ENCODE assay signal across 12 cellular contexts in the genomic region with DNA sequence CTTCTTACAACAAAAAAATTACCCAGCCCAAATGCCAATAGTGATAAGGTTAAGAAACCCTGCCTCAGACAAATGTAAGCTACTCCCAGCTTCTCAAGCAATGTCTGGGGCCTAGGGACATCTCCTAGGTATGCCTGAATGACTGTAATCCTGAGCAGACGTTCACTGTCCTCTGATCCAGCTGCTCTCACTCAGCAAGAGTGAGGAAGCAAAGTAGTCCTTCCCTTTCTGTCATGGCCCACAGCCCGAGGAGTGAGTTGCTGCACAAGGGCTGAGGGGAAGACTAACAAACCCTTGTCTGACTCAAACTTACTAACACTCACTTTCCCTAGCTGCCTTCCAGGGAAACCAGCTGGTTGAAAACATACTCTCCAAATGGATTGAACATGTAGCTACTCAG.
DNase-seq lines count a peak whose midpoint lies in the region; ATAC-seq and TF ChIP-seq lines count a peak whose summit lies in the region.
"Had no signal": no experiment of that assay in that cellular context is flagged by ENCODE, and none has a peak within 500 bp of the region (broad histone marks: within the 10 kb centered on the region; RNA-seq: fewer than 3 reads in every experiment).

No MANE protein-coding gene starts in this region.

- peak; percentile 50 to 51 for ATAC-seq in lower lobe of right lung
- ATAC-seq: body of pancreas had no signal

- no CpG with 5 or more reads among the region's 2 CpGs for WGBS in H9 (ENCODE audit: extremely low coverage, insufficient read length, low lambda C conversion rate)

- TF ChIP-seq CTCF in HFFc6 (IDR thresholded peaks at IDR 0.05) (no peak), astrocyte of the spinal cord (IDR thresholded peaks at IDR 0.05; ENCODE audit: low read depth, low read length) (no peak), lower lobe of right lung (IDR thresholded peaks at IDR 0.05) (no peak), H9 (conservative IDR thresholded peaks at IDR 0.05) (no peak)

- H4K5ac ChIP-seq in H9 (ENCODE audit: insufficient read length, low read depth, low read length), result no peak overlapping the region

- no peak overlapping the region for H3K14ac ChIP-seq in H9 (ENCODE audit: insufficient read depth, low read length)

- H3K9me3 Mint-ChIP-seq in HFFc6 (no peaks in the 10 kb centered on the region), H9 (no peaks in the 10 kb centered on the region)

- no peaks in the 10 kb centered on the region for H4K20me1 ChIP-seq in H9 (ENCODE audit: control insufficient read depth, insufficient read depth, insufficient read length)

- H3K4me3 Mint-ChIP-seq in HFFc6, result no peak overlapping the region; the same call in 1 of the 2 replicates
- H3K4me3 Mint-ChIP-seq in H9, result no peak overlapping the region

- no peak overlapping the region for H3K9ac ChIP-seq in H9 (ENCODE audit: extremely low read depth, insufficient read length, low read length)

- no peak overlapping the region for H2BK12ac ChIP-seq in H9 (ENCODE audit: insufficient read length, low read depth, low read length)

- no peak overlapping the region for H2BK15ac ChIP-seq in H9 (ENCODE audit: low read depth, low read length)

- in situ Hi-C loops in astrocyte of the spinal cord (cut with HindIII; ENCODE audit: low sequenced_read_pairs) (no loop called here), KBM-7 (cut with MboI; ENCODE audit: low pct_unique_long_range_greater_than_20kb, low sequenced_read_pairs) (no loop called here)

- H3K27ac Mint-ChIP-seq in HFFc6 (peak overlapping the region; percentile 84), H9 (no peak overlapping the region)

- H3K27me3 Mint-ChIP-seq in HFFc6 (ENCODE audit: insufficient read depth) (no peaks in the 10 kb centered on the region), H9 (ENCODE audit: low read depth) (no peaks in the 10 kb centered on the region)

- H3K4me3 ChIP-seq in astrocyte of the spinal cord (ENCODE audit: low read depth, low read length) (no peak overlapping the region), lower lobe of right lung (no peak overlapping the region)
- H3K4me3 ChIP-seq: body of pancreas had no signal

- H3K23ac ChIP-seq in H9 (ENCODE audit: insufficient read length, low read depth, low read length), result no peak overlapping the region

- H3K4me1 Mint-ChIP-seq in HFFc6 (ENCODE audit: low read depth) (peaks cover 48% of the 10 kb centered on the region), H9 (peaks cover 6 to 7% of the 10 kb centered on the region in 2 experiments)

- no peak overlapping the region for H2BK20ac ChIP-seq in H9 (ENCODE audit: low read depth, low read length, poor library complexity, severe bottlenecking)

- H3K9me3 ChIP-seq in lower lobe of right lung, result no peaks in the 10 kb centered on the region
- H3K9me3 ChIP-seq in H9 (ENCODE audit: control insufficient read depth, low read depth, low read length), result no peaks in the 10 kb centered on the region
- H3K9me3 ChIP-seq: body of pancreas had no signal

- H3K4ac ChIP-seq in H9 (ENCODE audit: low read depth, low read length), result no peak overlapping the region

- no peaks in the 10 kb centered on the region for H3K79me2 ChIP-seq in H9 (ENCODE audit: insufficient read depth, low read length)

- H3K4me1 ChIP-seq in lower lobe of right lung, result peaks cover 16% of the 10 kb centered on the region
- H3K4me1 ChIP-seq in H9 (ENCODE audit: insufficient read depth, low read length), result peaks cover 4% of the 10 kb centered on the region; the same call in 1 of the 2 replicates
- H3K4me1 ChIP-seq: body of pancreas had no signal

- H2BK5ac ChIP-seq in H9 (ENCODE audit: insufficient read length, low read length), result no peak overlapping the region

- intact Hi-C loops in lower lobe of right lung (cut with DNase I), result no loop called here

- H2AK5ac ChIP-seq in H9 (ENCODE audit: insufficient read length, low read length), result no peak overlapping the region

- H3K27me3 ChIP-seq in lower lobe of right lung (ENCODE audit: low read depth) (no peaks in the 10 kb centered on the region), H9 (ENCODE audit: insufficient read depth, low read length) (no peaks in the 10 kb centered on the region)
- H3K27me3 ChIP-seq: body of pancreas had no signal

- no peak overlapping the region for H3K4me2 ChIP-seq in H9 (ENCODE audit: insufficient read depth, insufficient read length, low read length)

- H4K8ac ChIP-seq in H9 (replicated peaks; ENCODE audit: insufficient read length, low read depth, low read length), result no peak overlapping the region

- H3K18ac ChIP-seq in H9 (ENCODE audit: insufficient read length, low read depth, low read length), result no peak overlapping the region

- H3K56ac ChIP-seq in H9 (ENCODE audit: insufficient read length, low read depth, low read length), result no peak overlapping the region

- H2AFZ ChIP-seq in H9 (ENCODE audit: low read length), result no peak overlapping the region

- no peaks in the 10 kb centered on the region for H3K36me3 ChIP-seq in lower lobe of right lung

- H2BK120ac ChIP-seq in H9 (ENCODE audit: low read depth, low read length, poor library complexity, severe bottlenecking), result no peak overlapping the region

- H3T11ph ChIP-seq in H9 (ENCODE audit: low read length), result no peak overlapping the region

- H4K91ac ChIP-seq in H9 (ENCODE audit: insufficient read length, low read depth, low read length), result no peak overlapping the region

- DNase-seq in AG08396 (ENCODE audit: low spot score) (peak; percentile 59), HFFc6 (peak; percentile 62), astrocyte of the spinal cord (ENCODE audit: low read depth, low spot score) (peak; percentile 71), lower lobe of right lung (no peak), KBM-7 (no peak), NCI-H1417 (lab: John Stamatoyannopoulos, UW) (no peak), H9 (no peak), SK-N-DZ (ENCODE audit: low spot score) (no peak)
- DNase-seq: C1 segment of cervical spinal cord, NCI-H526 treated with DMSO at 0.1 percent for 48 hours, T-helper 9 cell had no signal

- H3K36me3 Mint-ChIP-seq in HFFc6 (ENCODE audit: low read depth), result no peaks in the 10 kb centered on the region; the same call in 1 of the 2 replicates
- no peaks in the 10 kb centered on the region for H3K36me3 Mint-ChIP-seq in H9 (ENCODE audit: insufficient read depth in 1 of 3, low read depth in 3 of 3)

- no peaks in the 10 kb centered on the region for H3K79me1 ChIP-seq in H9 (ENCODE audit: insufficient read depth, low read depth, low read length, poor library complexity, severe bottlenecking)

- H3K27ac ChIP-seq in lower lobe of right lung, result peak overlapping the region; percentile 10
- no peak overlapping the region for H3K27ac ChIP-seq in H9 (ENCODE audit: insufficient read length, low read depth, low read length)

- no peaks in the 10 kb centered on the region for H3K23me2 ChIP-seq in H9 (ENCODE audit: insufficient read length, low read depth, low read length, poor library complexity, severe bottlenecking)

Comparison
In these comparisons a context has a peak if more than half of its experiments do, and no peak if none do; other contexts are left out.
1. DNase-seq: peak in AG08396 (single experiment), HFFc6 (single experiment) and astrocyte of the spinal cord (single experiment); none in lower lobe of right lung (single experiment), KBM-7 (single experiment), NCI-H1417 (0 of 3), H9 (single experiment) and SK-N-DZ (single experiment).